In genomic region chr1:199081739-199082138, GRCh38 we compare ENCODE assay signal across 11 cellular contexts.
DNase-seq lines count a peak whose midpoint lies in the region; ATAC-seq and TF ChIP-seq lines count a peak whose summit lies in the region.
"Had no signal": no experiment of that assay in that cellular context is flagged by ENCODE, and none has a peak within 500 bp of the region (broad histone marks: within the 10 kb centered on the region; RNA-seq: fewer than 3 reads in every experiment).

No MANE protein-coding gene starts in this region.

- H3K4me3 Mint-ChIP-seq in glutamatergic neuron (ENCODE audit: unreplicated experiment): no peak overlapping the region
- H3K4me3 Mint-ChIP-seq: activated CD8-positive, alpha-beta T cell treated with anti-CD3 and anti-CD28 coated beads for 36 hours had no signal

- DNase-seq in glutamatergic neuron (no peak), NCI-H748 treated with DMSO at 0.1 percent for 48 hours (lab: John Stamatoyannopoulos, UW) (no peak)
- DNase-seq in stimulated activated CD4-positive, alpha-beta T cell treated with anti-CD3 and anti-CD28 coated beads, Interleukin-15, amount 100 ng/mL, for 24 hours: no peak
- DNase-seq: activated CD8-positive, alpha-beta T cell treated with anti-CD3 and anti-CD28 coated beads for 36 hours; DMS153; GOT3; mammary epithelial cell had no signal

- H3K4me1 Mint-ChIP-seq in glutamatergic neuron (ENCODE audit: low read depth, unreplicated experiment): peaks cover 6% of the 10 kb centered on the region

- no peaks in the 10 kb centered on the region for H3K27me3 Mint-ChIP-seq in glutamatergic neuron (ENCODE audit: unreplicated experiment)
- H3K27me3 Mint-ChIP-seq: activated CD8-positive, alpha-beta T cell treated with anti-CD3 and anti-CD28 coated beads for 36 hours had no signal

- TF ChIP-seq CTCF in glutamatergic neuron (IDR thresholded peaks at IDR 0.05; ENCODE audit: partially characterized antibody, unreplicated experiment): no peak

- no peaks in the 10 kb centered on the region for H3K9me3 Mint-ChIP-seq in glutamatergic neuron (ENCODE audit: unreplicated experiment)
- H3K9me3 Mint-ChIP-seq: activated CD8-positive, alpha-beta T cell treated with anti-CD3 and anti-CD28 coated beads for 36 hours had no signal

- peak; percentile 60 for ATAC-seq in GM19025 (IDR thresholded peaks at IDR 0.05; ENCODE audit: low read depth, unreplicated experiment)
- ATAC-seq in GM21825 (IDR thresholded peaks at IDR 0.05; ENCODE audit: unreplicated experiment): peak; percentile 68
- peak; percentile 84 for ATAC-seq in HG03432 (IDR thresholded peaks at IDR 0.05; ENCODE audit: unreplicated experiment)
- ATAC-seq: activated CD8-positive, alpha-beta T cell treated with anti-CD3 and anti-CD28 coated beads for 36 hours had no signal

- no peaks in the 10 kb centered on the region for H3K36me3 Mint-ChIP-seq in glutamatergic neuron (ENCODE audit: unreplicated experiment)

- H3K27ac Mint-ChIP-seq in glutamatergic neuron (ENCODE audit: unreplicated experiment): no peak overlapping the region
- H3K27ac Mint-ChIP-seq: activated CD8-positive, alpha-beta T cell treated with anti-CD3 and anti-CD28 coated beads for 36 hours had no signal

- peak overlapping the region; percentile 87 for H3K27ac ChIP-seq in temporal lobe (ENCODE audit: low read depth, low read length)
